Comparison of ENCODE assay signal across 1 cellular context in the genomic region with DNA sequence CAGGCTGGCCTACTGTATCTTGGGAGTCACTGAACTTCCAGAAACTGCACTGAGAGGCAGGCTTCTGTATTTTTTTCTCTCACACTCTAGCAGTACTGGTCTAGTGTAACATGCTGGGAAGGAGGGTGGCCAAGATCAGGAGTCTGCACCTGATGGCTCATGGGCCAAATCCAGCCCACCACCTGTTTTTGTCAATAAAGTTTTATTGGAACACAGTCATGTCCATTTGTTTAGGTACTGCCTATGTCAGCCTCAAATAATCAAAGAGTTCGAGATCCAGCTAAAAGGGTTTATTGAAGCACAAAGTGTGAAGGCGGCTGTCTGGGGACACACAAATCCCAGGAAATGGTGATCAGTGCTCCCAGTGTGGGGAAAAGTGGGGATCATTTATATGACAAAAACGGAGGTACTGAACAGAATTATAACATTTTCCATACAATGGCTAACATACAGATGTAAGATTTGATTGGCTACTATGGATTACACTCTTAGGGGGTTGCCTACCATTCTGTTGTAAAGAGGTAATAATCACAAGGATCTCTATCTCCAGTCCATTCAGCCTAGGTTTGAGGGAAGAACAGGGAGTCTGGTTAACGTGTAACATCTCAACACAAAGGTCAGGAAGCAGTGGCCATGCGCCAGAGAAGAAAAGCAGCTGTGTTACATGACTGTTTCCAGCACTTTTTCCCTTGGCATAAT.
TF ChIP-seq lines count a peak whose summit lies in the region.

No MANE protein-coding gene starts in this region.

TF ChIP-seq in HepG2, 621 proteins besides CTCF, POLR2A, EP300 and RAD21 (continued from another document and continues in another):
- TF ChIP-seq, protein P1, sequence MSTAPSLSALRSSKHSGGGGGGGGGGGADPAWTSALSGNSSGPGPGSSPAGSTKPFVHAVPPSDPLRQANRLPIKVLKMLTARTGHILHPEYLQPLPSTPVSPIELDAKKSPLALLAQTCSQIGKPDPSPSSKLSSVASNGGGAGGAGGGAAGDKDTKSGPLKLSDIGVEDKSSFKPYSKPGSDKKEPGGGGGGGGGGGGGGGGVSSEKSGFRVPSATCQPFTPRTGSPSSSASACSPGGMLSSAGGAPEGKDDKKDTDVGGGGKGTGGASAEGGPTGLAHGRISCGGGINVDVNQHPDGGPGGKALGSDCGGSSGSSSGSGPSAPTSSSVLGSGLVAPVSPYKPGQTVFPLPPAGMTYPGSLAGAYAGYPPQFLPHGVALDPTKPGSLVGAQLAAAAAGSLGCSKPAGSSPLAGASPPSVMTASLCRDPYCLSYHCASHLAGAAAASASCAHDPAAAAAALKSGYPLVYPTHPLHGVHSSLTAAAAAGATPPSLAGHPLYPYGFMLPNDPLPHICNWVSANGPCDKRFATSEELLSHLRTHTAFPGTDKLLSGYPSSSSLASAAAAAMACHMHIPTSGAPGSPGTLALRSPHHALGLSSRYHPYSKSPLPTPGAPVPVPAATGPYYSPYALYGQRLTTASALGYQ (CRISPR knock-in tag; IDR thresholded peaks at IDR 0.05): no peak
- no peak for TF ChIP-seq E2F5 (CRISPR knock-in tag; conservative IDR thresholded peaks at IDR 0.05)
- TF ChIP-seq, protein P2, sequence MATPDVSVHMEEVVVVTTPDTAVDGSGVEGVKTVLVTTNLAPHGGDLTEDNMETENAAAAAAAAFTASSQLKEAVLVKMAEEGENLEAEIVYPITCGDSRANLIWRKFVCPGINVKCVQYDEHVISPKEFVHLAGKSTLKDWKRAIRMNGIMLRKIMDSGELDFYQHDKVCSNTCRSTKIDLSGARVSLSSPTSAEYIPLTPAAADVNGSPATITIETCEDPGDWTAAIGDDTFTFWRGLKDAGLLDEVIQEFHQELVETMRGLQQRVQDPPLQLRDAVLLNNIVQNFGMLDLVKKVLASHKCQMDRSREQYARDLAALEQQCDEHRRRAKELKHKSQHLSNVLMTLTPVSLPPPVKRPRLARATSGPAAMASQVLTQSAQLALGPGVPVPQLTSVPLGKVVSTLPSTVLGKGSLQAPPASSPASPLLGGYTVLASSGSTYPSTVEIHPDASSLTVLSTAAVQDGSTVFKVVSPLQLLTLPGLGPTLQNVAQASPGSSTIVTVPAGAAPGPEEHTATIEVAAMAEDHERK (CRISPR knock-in tag; IDR thresholded peaks at IDR 0.05; ENCODE audit: low read depth): no peak
- TF ChIP-seq GATAD1 (CRISPR knock-in tag; IDR thresholded peaks at IDR 0.05): peak; percentile 32; the same call in 1 of the 2 replicates
- 0 out of 2 replicates have a peak, but pooled peaks have one; percentile 8 for TF ChIP-seq MIER3 (CRISPR knock-in tag; IDR thresholded peaks at IDR 0.05; ENCODE audit: borderline replicate concordance)
- no peak for TF ChIP-seq SOX6 (IDR thresholded peaks at IDR 0.05)
- TF ChIP-seq SOX6 (CRISPR knock-in tag; IDR thresholded peaks at IDR 0.05): peak; percentile 16; the same call in 1 of the 2 replicates
- TF ChIP-seq KDM6A (CRISPR knock-in tag; IDR thresholded peaks at IDR 0.05; ENCODE audit: low read depth): peak; percentile 67
- no peak for TF ChIP-seq ZNF678 (CRISPR knock-in tag; IDR thresholded peaks at IDR 0.05)
- TF ChIP-seq RFX1 (IDR thresholded peaks at IDR 0.05): no peak
- TF ChIP-seq HNRNPK (IDR thresholded peaks at IDR 0.05; ENCODE audit: low read depth, low read length, poor library complexity, severe bottlenecking): no peak
- TF ChIP-seq POLR2G (IDR thresholded peaks at IDR 0.05; ENCODE audit: low read depth, low read length): peak; percentile 70
- no peak for TF ChIP-seq TSC22D2 (CRISPR knock-in tag; IDR thresholded peaks at IDR 0.05; ENCODE audit: borderline replicate concordance)
- no peak for TF ChIP-seq ZNF550 (CRISPR knock-in tag; IDR thresholded peaks at IDR 0.05; ENCODE audit: borderline replicate concordance)
- 0 out of 2 replicates have a peak, but pooled peaks have one; percentile 36 for TF ChIP-seq RCOR2 (CRISPR knock-in tag; IDR thresholded peaks at IDR 0.05)
- TF ChIP-seq, protein P3, sequence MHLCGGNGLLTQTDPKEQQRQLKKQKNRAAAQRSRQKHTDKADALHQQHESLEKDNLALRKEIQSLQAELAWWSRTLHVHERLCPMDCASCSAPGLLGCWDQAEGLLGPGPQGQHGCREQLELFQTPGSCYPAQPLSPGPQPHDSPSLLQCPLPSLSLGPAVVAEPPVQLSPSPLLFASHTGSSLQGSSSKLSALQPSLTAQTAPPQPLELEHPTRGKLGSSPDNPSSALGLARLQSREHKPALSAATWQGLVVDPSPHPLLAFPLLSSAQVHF (CRISPR knock-in tag; IDR thresholded peaks at IDR 0.05): no peak
- TF ChIP-seq MTF1 (CRISPR knock-in tag; IDR thresholded peaks at IDR 0.05): no peak
- TF ChIP-seq ZNF652 (CRISPR knock-in tag; IDR thresholded peaks at IDR 0.05; ENCODE audit: borderline replicate concordance, low read depth): no peak
- 0 out of 2 replicates have a peak, but pooled peaks have one; percentile 49 for TF ChIP-seq FOXJ3 (CRISPR knock-in tag; IDR thresholded peaks at IDR 0.05; ENCODE audit: borderline replicate concordance)
- TF ChIP-seq TARDBP (CRISPR knock-in tag; IDR thresholded peaks at IDR 0.05): peak; percentile 45; the same call in 1 of the 2 replicates
- TF ChIP-seq SYNCRIP (IDR thresholded peaks at IDR 0.05; ENCODE audit: insufficient read depth, low read depth, low read length): no peak
- TF ChIP-seq AGO1 (IDR thresholded peaks at IDR 0.05; ENCODE audit: low read depth, low read length, poor library complexity, severe bottlenecking): no peak
- no peak for TF ChIP-seq MED8 (CRISPR knock-in tag; IDR thresholded peaks at IDR 0.05; ENCODE audit: insufficient replicate concordance)
- TF ChIP-seq PHF8 (CRISPR knock-in tag; IDR thresholded peaks at IDR 0.05): peak; percentile 23; the same call in 1 of the 2 replicates
- TF ChIP-seq MAZ (IDR thresholded peaks at IDR 0.05; ENCODE audit: borderline replicate concordance, low read depth, low read length): no peak
- no peak for TF ChIP-seq MAZ (CRISPR knock-in tag; IDR thresholded peaks at IDR 0.05; ENCODE audit: low read depth)
- TF ChIP-seq, protein P4, sequence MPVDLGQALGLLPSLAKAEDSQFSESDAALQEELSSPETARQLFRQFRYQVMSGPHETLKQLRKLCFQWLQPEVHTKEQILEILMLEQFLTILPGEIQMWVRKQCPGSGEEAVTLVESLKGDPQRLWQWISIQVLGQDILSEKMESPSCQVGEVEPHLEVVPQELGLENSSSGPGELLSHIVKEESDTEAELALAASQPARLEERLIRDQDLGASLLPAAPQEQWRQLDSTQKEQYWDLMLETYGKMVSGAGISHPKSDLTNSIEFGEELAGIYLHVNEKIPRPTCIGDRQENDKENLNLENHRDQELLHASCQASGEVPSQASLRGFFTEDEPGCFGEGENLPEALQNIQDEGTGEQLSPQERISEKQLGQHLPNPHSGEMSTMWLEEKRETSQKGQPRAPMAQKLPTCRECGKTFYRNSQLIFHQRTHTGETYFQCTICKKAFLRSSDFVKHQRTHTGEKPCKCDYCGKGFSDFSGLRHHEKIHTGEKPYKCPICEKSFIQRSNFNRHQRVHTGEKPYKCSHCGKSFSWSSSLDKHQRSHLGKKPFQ (CRISPR knock-in tag; IDR thresholded peaks at IDR 0.05; ENCODE audit: insufficient replicate concordance): no peak
- TF ChIP-seq MEIS1 (CRISPR knock-in tag; IDR thresholded peaks at IDR 0.05; ENCODE audit: borderline replicate concordance): no peak
- TF ChIP-seq IKZF1 (IDR thresholded peaks at IDR 0.05): no peak
- TF ChIP-seq ZNF382 (CRISPR knock-in tag; IDR thresholded peaks at IDR 0.05; ENCODE audit: borderline replicate concordance): no peak
- TF ChIP-seq PAXIP1 (CRISPR knock-in tag; conservative IDR thresholded peaks at IDR 0.05): peak; percentile 85
- no peak for TF ChIP-seq TEAD3 (CRISPR knock-in tag; optimal IDR thresholded peaks at IDR 0.05; ENCODE audit: borderline replicate concordance)
- peak; percentile 89; the same call in 1 of the 2 replicates for TF ChIP-seq CHD4 (IDR thresholded peaks at IDR 0.05; ENCODE audit: borderline replicate concordance, low read length)
- TF ChIP-seq CCAR2 (optimal IDR thresholded peaks at IDR 0.05; ENCODE audit: low read depth, low read length): no peak
- TF ChIP-seq RELA (CRISPR knock-in tag; IDR thresholded peaks at IDR 0.05): no peak
- TF ChIP-seq ZBTB8A (CRISPR knock-in tag; IDR thresholded peaks at IDR 0.05; ENCODE audit: borderline replicate concordance, low read depth): no peak
- no peak for TF ChIP-seq ADNP (CRISPR knock-in tag; IDR thresholded peaks at IDR 0.05)
- TF ChIP-seq ZNF160 (CRISPR knock-in tag; IDR thresholded peaks at IDR 0.05): no peak
- no peak for TF ChIP-seq ZNF83 (CRISPR knock-in tag; IDR thresholded peaks at IDR 0.05; ENCODE audit: borderline replicate concordance)
- TF ChIP-seq POGZ (CRISPR knock-in tag; IDR thresholded peaks at IDR 0.05): peak; percentile 13; the same call in 1 of the 2 replicates
- no peak for TF ChIP-seq ZNF251 (CRISPR knock-in tag; IDR thresholded peaks at IDR 0.05)
- TF ChIP-seq MYC (CRISPR knock-in tag; IDR thresholded peaks at IDR 0.05; ENCODE audit: borderline replicate concordance): no peak; the same call in 1 of the 2 replicates
- no peak for TF ChIP-seq ZNF44 (CRISPR knock-in tag; IDR thresholded peaks at IDR 0.05)
- TF ChIP-seq NFKBIZ (CRISPR knock-in tag; IDR thresholded peaks at IDR 0.05): 0 out of 2 replicates have a peak, but pooled peaks have one; percentile 30
- TF ChIP-seq ZNF337 (CRISPR knock-in tag; IDR thresholded peaks at IDR 0.05; ENCODE audit: borderline replicate concordance, low read depth): no peak
- TF ChIP-seq PHF5A (CRISPR knock-in tag; IDR thresholded peaks at IDR 0.05; ENCODE audit: low read depth, unreplicated experiment): no peak
- no peak for TF ChIP-seq LCORL (IDR thresholded peaks at IDR 0.05)
- no peak for TF ChIP-seq LCORL (CRISPR knock-in tag; IDR thresholded peaks at IDR 0.05)
- TF ChIP-seq ZNF292 (CRISPR knock-in tag; IDR thresholded peaks at IDR 0.05; ENCODE audit: borderline replicate concordance, low read depth): 0 out of 2 replicates have a peak, but pooled peaks have one; percentile 14
- no peak for TF ChIP-seq NCOA1 (CRISPR knock-in tag; IDR thresholded peaks at IDR 0.05)
- TF ChIP-seq PREB (CRISPR knock-in tag; IDR thresholded peaks at IDR 0.05): no peak
- no peak for TF ChIP-seq ZNF589 (CRISPR knock-in tag; conservative IDR thresholded peaks at IDR 0.05)
- TF ChIP-seq ZNF333 (CRISPR knock-in tag; IDR thresholded peaks at IDR 0.05; ENCODE audit: borderline replicate concordance): no peak
- TF ChIP-seq FOXA1 (IDR thresholded peaks at IDR 0.05): no peak
- TF ChIP-seq FOXA1 (CRISPR knock-in tag; IDR thresholded peaks at IDR 0.05): peak; percentile 42; the same call in 1 of the 2 replicates
- TF ChIP-seq ZNF615 (CRISPR knock-in tag; IDR thresholded peaks at IDR 0.05; ENCODE audit: borderline replicate concordance): no peak
- TF ChIP-seq ZBTB42 (CRISPR knock-in tag; IDR thresholded peaks at IDR 0.05): no peak
- no peak for TF ChIP-seq ZNF816 (CRISPR knock-in tag; IDR thresholded peaks at IDR 0.05; ENCODE audit: borderline replicate concordance)
- TF ChIP-seq CREM (IDR thresholded peaks at IDR 0.05): 0 out of 2 replicates have a peak, but pooled peaks have one; percentile 28
- no peak for TF ChIP-seq CREM (CRISPR knock-in tag; IDR thresholded peaks at IDR 0.05)
- peak; percentile 39; the same call in 1 of the 2 replicates for TF ChIP-seq FOXA3 (CRISPR knock-in tag; IDR thresholded peaks at IDR 0.05)
